1 cellular context compared by ENCODE assay signal in the genomic region with DNA sequence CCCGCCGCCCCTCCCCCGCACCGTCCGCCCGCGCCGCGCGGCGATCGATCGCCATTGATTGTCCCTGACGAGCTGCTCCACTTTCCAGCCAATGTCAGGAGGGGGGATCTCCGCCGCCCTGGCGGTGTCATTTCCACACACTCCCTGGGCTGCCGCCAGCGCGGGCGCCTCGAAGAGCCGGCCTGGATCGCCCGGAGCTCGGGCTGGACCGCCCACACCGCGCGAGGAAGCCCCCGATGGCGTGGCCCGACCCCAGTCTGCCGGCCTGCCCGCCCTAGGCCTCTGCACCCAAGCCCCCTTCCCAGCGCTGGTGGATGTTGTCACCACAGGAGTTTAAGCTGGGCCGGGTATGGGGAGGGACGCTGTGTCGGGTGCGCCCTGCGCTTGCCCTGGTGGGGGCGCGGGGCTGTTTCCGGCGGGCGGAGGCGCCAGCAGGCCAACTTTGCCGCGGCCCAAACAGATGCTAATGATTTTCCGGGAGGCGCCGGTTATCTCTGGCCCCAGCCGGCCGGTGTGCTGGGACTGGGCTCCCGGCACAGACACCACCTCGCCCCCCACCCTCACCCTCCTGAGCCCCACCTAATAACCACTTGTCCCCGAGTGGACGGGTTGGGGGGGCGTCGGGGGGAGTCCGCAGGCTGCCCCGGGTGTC.
TF ChIP-seq lines count a peak whose summit lies in the region.

No MANE protein-coding gene starts in this region.

TF ChIP-seq in HepG2, 621 proteins besides CTCF, POLR2A, EP300 and RAD21 (continued from another document and continues in another):
- TF ChIP-seq CBX1 (IDR thresholded peaks at IDR 0.05; ENCODE audit: low read depth), result peak; percentile 34
- TF ChIP-seq ZNF160 (CRISPR knock-in tag; IDR thresholded peaks at IDR 0.05), result 0 out of 2 replicates have a peak, but pooled peaks have one; percentile 54
- peak; percentile 93; the same call in 1 of the 2 replicates for TF ChIP-seq GTF3A (CRISPR knock-in tag; conservative IDR thresholded peaks at IDR 0.05)
- TF ChIP-seq, protein P1, sequence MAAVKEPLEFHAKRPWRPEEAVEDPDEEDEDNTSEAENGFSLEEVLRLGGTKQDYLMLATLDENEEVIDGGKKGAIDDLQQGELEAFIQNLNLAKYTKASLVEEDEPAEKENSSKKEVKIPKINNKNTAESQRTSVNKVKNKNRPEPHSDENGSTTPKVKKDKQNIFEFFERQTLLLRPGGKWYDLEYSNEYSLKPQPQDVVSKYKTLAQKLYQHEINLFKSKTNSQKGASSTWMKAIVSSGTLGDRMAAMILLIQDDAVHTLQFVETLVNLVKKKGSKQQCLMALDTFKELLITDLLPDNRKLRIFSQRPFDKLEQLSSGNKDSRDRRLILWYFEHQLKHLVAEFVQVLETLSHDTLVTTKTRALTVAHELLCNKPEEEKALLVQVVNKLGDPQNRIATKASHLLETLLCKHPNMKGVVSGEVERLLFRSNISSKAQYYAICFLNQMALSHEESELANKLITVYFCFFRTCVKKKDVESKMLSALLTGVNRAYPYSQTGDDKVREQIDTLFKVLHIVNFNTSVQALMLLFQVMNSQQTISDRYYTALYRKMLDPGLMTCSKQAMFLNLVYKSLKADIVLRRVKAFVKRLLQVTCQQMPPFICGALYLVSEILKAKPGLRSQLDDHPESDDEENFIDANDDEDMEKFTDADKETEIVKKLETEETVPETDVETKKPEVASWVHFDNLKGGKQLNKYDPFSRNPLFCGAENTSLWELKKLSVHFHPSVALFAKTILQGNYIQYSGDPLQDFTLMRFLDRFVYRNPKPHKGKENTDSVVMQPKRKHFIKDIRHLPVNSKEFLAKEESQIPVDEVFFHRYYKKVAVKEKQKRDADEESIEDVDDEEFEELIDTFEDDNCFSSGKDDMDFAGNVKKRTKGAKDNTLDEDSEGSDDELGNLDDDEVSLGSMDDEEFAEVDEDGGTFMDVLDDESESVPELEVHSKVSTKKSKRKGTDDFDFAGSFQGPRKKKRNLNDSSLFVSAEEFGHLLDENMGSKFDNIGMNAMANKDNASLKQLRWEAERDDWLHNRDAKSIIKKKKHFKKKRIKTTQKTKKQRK (IDR thresholded peaks at IDR 0.05; ENCODE audit: low read length), result no peak
- TF ChIP-seq, protein P2, sequence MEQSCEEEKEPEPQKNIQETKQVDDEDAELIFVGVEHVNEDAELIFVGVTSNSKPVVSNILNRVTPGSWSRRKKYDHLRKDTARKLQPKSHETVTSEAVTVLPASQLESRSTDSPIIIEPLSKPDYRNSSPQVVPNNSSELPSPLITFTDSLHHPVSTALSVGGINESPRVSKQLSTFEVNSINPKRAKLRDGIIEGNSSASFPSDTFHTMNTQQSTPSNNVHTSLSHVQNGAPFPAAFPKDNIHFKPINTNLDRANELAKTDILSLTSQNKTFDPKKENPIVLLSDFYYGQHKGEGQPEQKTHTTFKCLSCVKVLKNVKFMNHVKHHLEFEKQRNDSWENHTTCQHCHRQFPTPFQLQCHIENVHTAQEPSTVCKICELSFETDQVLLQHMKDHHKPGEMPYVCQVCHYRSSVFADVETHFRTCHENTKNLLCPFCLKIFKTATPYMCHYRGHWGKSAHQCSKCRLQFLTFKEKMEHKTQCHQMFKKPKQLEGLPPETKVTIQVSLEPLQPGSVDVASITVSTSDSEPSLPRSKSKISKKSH (CRISPR knock-in tag; IDR thresholded peaks at IDR 0.05; ENCODE audit: borderline replicate concordance), result 0 out of 2 replicates have a peak, but pooled peaks have one; percentile 20
- TF ChIP-seq, protein P3, sequence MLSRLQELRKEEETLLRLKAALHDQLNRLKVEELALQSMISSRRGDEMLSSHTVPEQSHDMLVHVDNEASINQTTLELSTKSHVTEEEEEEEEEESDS (CRISPR knock-in tag; IDR thresholded peaks at IDR 0.05; ENCODE audit: borderline replicate concordance), result no peak; the same call in 1 of the 2 replicates
- TF ChIP-seq RARA (CRISPR knock-in tag; IDR thresholded peaks at IDR 0.05), result peak; percentile 73
- TF ChIP-seq ZNF547 (CRISPR knock-in tag; IDR thresholded peaks at IDR 0.05), result no peak; the same call in 1 of the 2 replicates
- TF ChIP-seq JUND (CRISPR knock-in tag; IDR thresholded peaks at IDR 0.05), result no peak
- TF ChIP-seq HNRNPL (IDR thresholded peaks at IDR 0.05; ENCODE audit: low read depth, low read length), result no peak
- TF ChIP-seq, protein P4, sequence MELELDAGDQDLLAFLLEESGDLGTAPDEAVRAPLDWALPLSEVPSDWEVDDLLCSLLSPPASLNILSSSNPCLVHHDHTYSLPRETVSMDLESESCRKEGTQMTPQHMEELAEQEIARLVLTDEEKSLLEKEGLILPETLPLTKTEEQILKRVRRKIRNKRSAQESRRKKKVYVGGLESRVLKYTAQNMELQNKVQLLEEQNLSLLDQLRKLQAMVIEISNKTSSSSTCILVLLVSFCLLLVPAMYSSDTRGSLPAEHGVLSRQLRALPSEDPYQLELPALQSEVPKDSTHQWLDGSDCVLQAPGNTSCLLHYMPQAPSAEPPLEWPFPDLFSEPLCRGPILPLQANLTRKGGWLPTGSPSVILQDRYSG (CRISPR knock-in tag; IDR thresholded peaks at IDR 0.05), result 0 out of 2 replicates have a peak, but pooled peaks have one; percentile 32
- TF ChIP-seq ZNF431 (CRISPR knock-in tag; IDR thresholded peaks at IDR 0.05; ENCODE audit: borderline replicate concordance, low read depth), result no peak
- no peak for TF ChIP-seq ZNF550 (CRISPR knock-in tag; IDR thresholded peaks at IDR 0.05; ENCODE audit: borderline replicate concordance)
- TF ChIP-seq, protein P5, sequence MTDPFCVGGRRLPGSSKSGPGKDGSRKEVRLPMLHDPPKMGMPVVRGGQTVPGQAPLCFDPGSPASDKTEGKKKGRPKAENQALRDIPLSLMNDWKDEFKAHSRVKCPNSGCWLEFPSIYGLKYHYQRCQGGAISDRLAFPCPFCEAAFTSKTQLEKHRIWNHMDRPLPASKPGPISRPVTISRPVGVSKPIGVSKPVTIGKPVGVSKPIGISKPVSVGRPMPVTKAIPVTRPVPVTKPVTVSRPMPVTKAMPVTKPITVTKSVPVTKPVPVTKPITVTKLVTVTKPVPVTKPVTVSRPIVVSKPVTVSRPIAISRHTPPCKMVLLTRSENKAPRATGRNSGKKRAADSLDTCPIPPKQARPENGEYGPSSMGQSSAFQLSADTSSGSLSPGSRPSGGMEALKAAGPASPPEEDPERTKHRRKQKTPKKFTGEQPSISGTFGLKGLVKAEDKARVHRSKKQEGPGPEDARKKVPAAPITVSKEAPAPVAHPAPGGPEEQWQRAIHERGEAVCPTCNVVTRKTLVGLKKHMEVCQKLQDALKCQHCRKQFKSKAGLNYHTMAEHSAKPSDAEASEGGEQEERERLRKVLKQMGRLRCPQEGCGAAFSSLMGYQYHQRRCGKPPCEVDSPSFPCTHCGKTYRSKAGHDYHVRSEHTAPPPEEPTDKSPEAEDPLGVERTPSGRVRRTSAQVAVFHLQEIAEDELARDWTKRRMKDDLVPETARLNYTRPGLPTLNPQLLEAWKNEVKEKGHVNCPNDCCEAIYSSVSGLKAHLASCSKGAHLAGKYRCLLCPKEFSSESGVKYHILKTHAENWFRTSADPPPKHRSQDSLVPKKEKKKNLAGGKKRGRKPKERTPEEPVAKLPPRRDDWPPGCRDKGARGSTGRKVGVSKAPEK (CRISPR knock-in tag; IDR thresholded peaks at IDR 0.05; ENCODE audit: borderline replicate concordance), result 0 out of 2 replicates have a peak, but pooled peaks have one; percentile 27
- TF ChIP-seq, protein P6, sequence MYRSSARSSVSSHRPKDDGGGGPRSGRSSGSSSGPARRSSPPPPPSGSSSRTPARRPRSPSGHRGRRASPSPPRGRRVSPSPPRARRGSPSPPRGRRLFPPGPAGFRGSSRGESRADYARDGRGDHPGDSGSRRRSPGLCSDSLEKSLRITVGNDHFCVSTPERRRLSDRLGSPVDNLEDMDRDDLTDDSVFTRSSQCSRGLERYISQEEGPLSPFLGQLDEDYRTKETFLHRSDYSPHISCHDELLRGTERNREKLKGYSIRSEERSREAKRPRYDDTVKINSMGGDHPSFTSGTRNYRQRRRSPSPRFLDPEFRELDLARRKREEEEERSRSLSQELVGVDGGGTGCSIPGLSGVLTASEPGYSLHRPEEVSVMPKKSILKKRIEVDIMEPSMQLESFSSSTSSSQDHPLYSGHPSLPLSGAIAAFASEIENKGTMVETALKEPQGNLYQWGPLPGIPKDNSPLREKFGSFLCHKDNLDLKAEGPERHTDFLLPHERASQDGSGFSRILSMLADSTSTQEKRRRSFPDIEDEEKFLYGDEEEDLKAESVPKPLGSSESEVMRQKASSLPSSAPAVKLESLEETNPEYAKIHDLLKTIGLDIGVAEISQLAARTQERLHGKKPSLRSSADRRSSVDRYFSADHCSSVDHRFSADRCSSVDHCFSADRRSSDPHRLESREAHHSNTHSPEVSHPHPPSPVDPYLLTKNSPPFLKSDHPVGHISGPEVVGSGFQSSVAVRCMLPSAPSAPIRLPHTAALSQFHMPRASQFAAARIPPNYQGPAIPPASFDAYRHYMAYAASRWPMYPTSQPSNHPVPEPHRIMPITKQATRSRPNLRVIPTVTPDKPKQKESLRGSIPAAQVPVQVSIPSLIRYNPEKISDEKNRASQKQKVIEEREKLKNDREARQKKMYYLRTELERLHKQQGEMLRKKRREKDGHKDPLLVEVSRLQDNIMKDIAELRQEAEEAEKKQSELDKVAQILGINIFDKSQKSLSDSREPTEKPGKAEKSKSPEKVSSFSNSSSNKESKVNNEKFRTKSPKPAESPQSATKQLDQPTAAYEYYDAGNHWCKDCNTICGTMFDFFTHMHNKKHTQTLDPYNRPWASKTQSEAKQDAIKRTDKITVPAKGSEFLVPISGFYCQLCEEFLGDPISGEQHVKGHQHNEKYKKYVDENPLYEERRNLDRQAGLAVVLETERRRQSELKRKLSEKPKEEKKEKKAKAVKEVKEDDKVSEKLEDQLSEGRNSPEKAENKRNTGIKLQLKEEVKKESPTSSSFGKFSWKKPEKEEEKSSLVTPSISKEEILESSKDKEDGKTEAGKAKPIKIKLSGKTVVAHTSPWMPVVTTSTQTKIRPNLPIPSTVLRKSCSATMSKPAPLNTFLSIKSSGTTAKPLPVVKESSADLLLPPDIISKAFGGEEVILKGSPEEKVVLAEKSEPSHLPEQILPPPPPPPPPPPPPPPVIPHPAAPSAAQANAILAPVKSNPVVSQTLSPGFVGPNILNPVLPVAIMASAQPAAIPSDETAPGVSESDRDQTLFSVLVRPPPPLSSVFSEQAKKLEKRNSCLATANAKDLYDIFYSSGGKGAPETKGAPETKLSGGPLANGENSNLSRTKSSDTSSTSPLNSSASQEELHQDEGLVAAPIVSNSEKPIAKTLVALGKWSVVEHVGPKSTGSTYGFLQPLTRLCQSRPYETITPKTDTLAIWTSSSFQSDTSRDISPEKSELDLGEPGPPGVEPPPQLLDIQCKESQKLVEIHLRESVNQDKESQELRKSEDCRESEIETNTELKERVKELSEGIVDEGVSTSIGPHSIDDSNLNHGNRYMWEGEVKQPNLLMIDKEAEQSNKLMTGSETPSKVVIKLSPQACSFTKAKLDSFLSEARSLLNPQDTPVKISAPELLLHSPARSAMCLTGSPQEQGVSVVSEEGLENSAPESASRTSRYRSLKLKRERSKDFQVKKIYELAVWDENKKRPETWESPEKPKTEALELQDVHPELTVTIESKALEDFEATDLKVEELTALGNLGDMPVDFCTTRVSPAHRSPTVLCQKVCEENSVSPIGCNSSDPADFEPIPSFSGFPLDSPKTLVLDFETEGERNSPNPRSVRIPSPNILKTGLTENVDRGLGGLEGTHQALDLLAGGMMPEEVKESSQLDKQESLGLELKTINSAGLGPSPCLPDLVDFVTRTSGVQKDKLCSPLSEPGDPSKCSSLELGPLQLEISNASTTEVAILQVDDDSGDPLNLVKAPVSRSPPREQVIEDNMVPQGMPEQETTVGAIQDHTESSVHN (CRISPR knock-in tag; IDR thresholded peaks at IDR 0.05), result no peak
- no peak for TF ChIP-seq DNMT3B (CRISPR knock-in tag; conservative IDR thresholded peaks at IDR 0.05)
- TF ChIP-seq, protein P7, sequence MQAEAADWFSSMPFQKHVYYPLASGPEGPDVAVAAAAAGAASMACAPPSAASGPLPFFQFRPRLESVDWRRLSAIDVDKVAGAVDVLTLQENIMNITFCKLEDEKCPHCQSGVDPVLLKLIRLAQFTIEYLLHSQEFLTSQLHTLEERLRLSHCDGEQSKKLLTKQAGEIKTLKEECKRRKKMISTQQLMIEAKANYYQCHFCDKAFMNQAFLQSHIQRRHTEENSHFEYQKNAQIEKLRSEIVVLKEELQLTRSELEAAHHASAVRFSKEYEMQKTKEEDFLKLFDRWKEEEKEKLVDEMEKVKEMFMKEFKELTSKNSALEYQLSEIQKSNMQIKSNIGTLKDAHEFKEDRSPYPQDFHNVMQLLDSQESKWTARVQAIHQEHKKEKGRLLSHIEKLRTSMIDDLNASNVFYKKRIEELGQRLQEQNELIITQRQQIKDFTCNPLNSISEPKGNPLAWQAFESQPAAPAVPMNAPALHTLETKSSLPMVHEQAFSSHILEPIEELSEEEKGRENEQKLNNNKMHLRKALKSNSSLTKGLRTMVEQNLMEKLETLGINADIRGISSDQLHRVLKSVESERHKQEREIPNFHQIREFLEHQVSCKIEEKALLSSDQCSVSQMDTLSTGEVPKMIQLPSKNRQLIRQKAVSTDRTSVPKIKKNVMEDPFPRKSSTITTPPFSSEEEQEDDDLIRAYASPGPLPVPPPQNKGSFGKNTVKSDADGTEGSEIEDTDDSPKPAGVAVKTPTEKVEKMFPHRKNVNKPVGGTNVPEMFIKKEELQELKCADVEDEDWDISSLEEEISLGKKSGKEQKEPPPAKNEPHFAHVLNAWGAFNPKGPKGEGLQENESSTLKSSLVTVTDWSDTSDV (CRISPR knock-in tag; IDR thresholded peaks at IDR 0.05), result no peak
- 0 out of 2 replicates have a peak, but pooled peaks have one; percentile 43 for TF ChIP-seq RNF2 (conservative IDR thresholded peaks at IDR 0.05; ENCODE audit: low read depth)
- peak; percentile 81 for TF ChIP-seq HOXA3 (CRISPR knock-in tag; IDR thresholded peaks at IDR 0.05)
- TF ChIP-seq ZFY (CRISPR knock-in tag; IDR thresholded peaks at IDR 0.05), result peak; percentile 77
- peak; percentile 76 for TF ChIP-seq PHF5A (CRISPR knock-in tag; IDR thresholded peaks at IDR 0.05; ENCODE audit: low read depth, unreplicated experiment)
- peak; percentile 75 for TF ChIP-seq ISL2 (CRISPR knock-in tag; IDR thresholded peaks at IDR 0.05)
- TF ChIP-seq, protein P8, sequence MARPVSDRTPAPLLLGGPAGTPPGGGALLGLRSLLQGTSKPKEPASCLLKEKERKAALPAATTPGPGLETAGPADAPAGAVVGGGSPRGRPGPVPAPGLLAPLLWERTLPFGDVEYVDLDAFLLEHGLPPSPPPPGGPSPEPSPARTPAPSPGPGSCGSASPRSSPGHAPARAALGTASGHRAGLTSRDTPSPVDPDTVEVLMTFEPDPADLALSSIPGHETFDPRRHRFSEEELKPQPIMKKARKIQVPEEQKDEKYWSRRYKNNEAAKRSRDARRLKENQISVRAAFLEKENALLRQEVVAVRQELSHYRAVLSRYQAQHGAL (CRISPR knock-in tag; IDR thresholded peaks at IDR 0.05; ENCODE audit: not compliant biosample characterization), result no peak
- 0 out of 2 replicates have a peak, but pooled peaks have one; percentile 62 for TF ChIP-seq HNF4G (IDR thresholded peaks at IDR 0.05; ENCODE audit: borderline replicate concordance, low read depth, low read length)
- peak; percentile 63; the same call in 1 of the 2 replicates for TF ChIP-seq HNF4G (CRISPR knock-in tag; IDR thresholded peaks at IDR 0.05; ENCODE audit: borderline replicate concordance, low read depth)
- TF ChIP-seq ZNF761 (CRISPR knock-in tag; conservative IDR thresholded peaks at IDR 0.05), result peak; percentile 72; the same call in 1 of the 2 replicates
- TF ChIP-seq, protein P9, sequence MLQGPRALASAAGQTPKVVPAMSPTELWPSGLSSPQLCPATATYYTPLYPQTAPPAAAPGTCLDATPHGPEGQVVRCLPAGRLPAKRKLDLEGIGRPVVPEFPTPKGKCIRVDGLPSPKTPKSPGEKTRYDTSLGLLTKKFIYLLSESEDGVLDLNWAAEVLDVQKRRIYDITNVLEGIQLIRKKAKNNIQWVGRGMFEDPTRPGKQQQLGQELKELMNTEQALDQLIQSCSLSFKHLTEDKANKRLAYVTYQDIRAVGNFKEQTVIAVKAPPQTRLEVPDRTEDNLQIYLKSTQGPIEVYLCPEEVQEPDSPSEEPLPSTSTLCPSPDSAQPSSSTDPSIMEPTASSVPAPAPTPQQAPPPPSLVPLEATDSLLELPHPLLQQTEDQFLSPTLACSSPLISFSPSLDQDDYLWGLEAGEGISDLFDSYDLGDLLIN (CRISPR knock-in tag; IDR thresholded peaks at IDR 0.05; ENCODE audit: borderline replicate concordance), result no peak
